1 cellular context compared by ENCODE assay signal in the genomic region with DNA sequence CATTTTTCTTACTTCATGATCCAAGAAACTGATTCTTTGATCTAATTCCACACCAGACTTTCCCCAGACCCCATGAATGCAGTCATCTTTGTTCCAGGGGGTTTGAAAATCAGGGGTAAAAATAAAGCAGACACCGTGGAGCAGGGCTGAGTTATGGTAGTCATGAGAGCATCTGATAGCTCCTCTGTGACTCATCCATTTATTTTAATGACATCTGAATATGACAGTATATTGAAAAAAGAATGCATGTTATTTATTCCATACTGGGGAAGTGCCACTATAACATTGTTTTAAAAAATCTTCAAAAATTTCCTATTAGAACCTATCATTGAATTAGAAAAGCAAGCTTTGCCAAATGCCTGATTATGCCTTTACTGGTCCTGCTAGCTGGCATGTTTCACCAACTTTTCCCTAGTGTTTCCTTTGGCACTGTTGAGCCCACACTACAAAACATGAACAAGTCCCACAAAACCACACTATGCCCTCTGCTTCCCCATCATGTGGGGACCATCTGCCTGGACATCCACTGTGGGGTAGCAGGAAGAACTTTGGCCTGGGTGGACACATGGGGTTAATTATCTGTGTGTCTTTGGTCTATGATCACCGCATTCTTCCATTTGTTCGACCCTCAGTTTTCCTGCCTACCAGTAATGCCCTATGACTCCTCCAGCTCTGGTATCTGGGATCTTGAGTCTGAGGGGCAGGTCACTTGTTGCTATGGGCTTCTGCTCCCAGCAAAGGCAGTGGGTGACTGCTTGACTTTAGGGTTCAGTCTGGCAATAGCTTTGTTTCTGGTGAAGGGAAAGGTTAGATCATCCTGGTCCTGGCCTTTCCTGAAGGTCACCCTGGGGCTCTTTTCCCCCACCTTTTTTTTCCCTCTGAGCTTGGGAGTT.
A peak's percentile ranks its signal among the peaks of the same experiment; 100 is the strongest.
TF ChIP-seq lines count a peak whose summit lies in the region.

No MANE protein-coding gene starts in this region.

TF ChIP-seq in SK-N-SH treated with all-trans-retinoic acid at 6 μM for 48 hours, 23 proteins besides CTCF, POLR2A, EP300 and RAD21 (continued from another document):
- TF ChIP-seq, protein P1, sequence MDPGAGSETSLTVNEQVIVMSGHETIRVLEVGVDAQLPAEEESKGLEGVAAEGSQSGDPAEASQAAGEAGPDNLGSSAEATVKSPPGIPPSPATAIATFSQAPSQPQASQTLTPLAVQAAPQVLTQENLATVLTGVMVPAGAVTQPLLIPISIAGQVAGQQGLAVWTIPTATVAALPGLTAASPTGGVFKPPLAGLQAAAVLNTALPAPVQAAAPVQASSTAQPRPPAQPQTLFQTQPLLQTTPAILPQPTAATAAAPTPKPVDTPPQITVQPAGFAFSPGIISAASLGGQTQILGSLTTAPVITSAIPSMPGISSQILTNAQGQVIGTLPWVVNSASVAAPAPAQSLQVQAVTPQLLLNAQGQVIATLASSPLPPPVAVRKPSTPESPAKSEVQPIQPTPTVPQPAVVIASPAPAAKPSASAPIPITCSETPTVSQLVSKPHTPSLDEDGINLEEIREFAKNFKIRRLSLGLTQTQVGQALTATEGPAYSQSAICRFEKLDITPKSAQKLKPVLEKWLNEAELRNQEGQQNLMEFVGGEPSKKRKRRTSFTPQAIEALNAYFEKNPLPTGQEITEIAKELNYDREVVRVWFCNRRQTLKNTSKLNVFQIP (CRISPR knock-in tag; IDR thresholded peaks at IDR 0.05; ENCODE audit: borderline replicate concordance, low read depth) = no peak
- TF ChIP-seq ZNF565 (CRISPR knock-in tag; conservative IDR thresholded peaks at IDR 0.05; ENCODE audit: low read depth) = no peak
- TF ChIP-seq SNAI2 (CRISPR knock-in tag; IDR thresholded peaks at IDR 0.05) = no peak
- no peak for TF ChIP-seq ARNTL (CRISPR knock-in tag; IDR thresholded peaks at IDR 0.05; ENCODE audit: borderline replicate concordance, low read depth)
- no peak for TF ChIP-seq ESRRG (CRISPR knock-in tag; IDR thresholded peaks at IDR 0.05)
- TF ChIP-seq ZNF8 (CRISPR knock-in tag; IDR thresholded peaks at IDR 0.05) = no peak
- no peak for TF ChIP-seq RARB (CRISPR knock-in tag; IDR thresholded peaks at IDR 0.05)
- TF ChIP-seq, protein P2, sequence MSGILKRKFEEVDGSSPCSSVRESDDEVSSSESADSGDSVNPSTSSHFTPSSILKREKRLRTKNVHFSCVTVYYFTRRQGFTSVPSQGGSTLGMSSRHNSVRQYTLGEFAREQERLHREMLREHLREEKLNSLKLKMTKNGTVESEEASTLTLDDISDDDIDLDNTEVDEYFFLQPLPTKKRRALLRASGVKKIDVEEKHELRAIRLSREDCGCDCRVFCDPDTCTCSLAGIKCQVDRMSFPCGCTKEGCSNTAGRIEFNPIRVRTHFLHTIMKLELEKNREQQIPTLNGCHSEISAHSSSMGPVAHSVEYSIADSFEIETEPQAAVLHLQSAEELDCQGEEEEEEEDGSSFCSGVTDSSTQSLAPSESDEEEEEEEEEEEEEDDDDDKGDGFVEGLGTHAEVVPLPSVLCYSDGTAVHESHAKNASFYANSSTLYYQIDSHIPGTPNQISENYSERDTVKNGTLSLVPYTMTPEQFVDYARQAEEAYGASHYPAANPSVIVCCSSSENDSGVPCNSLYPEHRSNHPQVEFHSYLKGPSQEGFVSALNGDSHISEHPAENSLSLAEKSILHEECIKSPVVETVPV (CRISPR knock-in tag; IDR thresholded peaks at IDR 0.05) = no peak
- TF ChIP-seq, protein P3, sequence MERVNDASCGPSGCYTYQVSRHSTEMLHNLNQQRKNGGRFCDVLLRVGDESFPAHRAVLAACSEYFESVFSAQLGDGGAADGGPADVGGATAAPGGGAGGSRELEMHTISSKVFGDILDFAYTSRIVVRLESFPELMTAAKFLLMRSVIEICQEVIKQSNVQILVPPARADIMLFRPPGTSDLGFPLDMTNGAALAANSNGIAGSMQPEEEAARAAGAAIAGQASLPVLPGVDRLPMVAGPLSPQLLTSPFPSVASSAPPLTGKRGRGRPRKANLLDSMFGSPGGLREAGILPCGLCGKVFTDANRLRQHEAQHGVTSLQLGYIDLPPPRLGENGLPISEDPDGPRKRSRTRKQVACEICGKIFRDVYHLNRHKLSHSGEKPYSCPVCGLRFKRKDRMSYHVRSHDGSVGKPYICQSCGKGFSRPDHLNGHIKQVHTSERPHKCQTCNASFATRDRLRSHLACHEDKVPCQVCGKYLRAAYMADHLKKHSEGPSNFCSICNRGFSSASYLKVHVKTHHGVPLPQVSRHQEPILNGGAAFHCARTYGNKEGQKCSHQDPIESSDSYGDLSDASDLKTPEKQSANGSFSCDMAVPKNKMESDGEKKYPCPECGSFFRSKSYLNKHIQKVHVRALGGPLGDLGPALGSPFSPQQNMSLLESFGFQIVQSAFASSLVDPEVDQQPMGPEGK (CRISPR knock-in tag; IDR thresholded peaks at IDR 0.05; ENCODE audit: borderline replicate concordance) = no peak
- TF ChIP-seq CSDC2 (CRISPR knock-in tag; IDR thresholded peaks at IDR 0.05) = no peak
- TF ChIP-seq, protein P4, sequence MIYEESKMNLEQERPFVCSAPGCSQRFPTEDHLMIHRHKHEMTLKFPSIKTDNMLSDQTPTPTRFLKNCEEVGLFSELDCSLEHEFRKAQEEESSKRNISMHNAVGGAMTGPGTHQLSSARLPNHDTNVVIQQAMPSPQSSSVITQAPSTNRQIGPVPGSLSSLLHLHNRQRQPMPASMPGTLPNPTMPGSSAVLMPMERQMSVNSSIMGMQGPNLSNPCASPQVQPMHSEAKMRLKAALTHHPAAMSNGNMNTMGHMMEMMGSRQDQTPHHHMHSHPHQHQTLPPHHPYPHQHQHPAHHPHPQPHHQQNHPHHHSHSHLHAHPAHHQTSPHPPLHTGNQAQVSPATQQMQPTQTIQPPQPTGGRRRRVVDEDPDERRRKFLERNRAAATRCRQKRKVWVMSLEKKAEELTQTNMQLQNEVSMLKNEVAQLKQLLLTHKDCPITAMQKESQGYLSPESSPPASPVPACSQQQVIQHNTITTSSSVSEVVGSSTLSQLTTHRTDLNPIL (CRISPR knock-in tag; IDR thresholded peaks at IDR 0.05; ENCODE audit: low read depth) = 0 out of 2 replicates have a peak, but pooled peaks have one; percentile 10
- TF ChIP-seq ZNF70 (CRISPR knock-in tag; IDR thresholded peaks at IDR 0.05) = 0 out of 2 replicates have a peak, but pooled peaks have one; percentile 15
- no peak for TF ChIP-seq BACH2 (CRISPR knock-in tag; IDR thresholded peaks at IDR 0.05; ENCODE audit: borderline replicate concordance)
- no peak for TF ChIP-seq TCF4 (CRISPR knock-in tag; IDR thresholded peaks at IDR 0.05; ENCODE audit: borderline replicate concordance)
- no peak for TF ChIP-seq ZFP30 (CRISPR knock-in tag; IDR thresholded peaks at IDR 0.05)
- TF ChIP-seq GLIS3 (CRISPR knock-in tag; IDR thresholded peaks at IDR 0.05) = no peak
